ENCODE assay signal across 18 cellular contexts in genomic region chr1:104467590-104467989, GRCh38.
DNase-seq lines count a peak whose midpoint lies in the region; ATAC-seq, FAIRE-seq and TF ChIP-seq lines count a peak whose summit lies in the region.
"Had no signal": no experiment of that assay in that cellular context is flagged by ENCODE, and none has a peak within 500 bp of the region (broad histone marks: within the 10 kb centered on the region; RNA-seq: fewer than 3 reads in every experiment).

No MANE protein-coding gene starts in this region.

- ATAC-seq in GM19463 (IDR thresholded peaks at IDR 0.05; ENCODE audit: unreplicated experiment) (peak; percentile 53), HG03045 (IDR thresholded peaks at IDR 0.05; ENCODE audit: unreplicated experiment) (peak; percentile 57)
- ATAC-seq: activated T-cell treated with anti-CD3 and anti-CD28 coated beads, Interleukin-2, amount 50 U/mL, for 4 hours; gastrocnemius medialis; natural killer cell had no signal

- intact Hi-C loops in colonic mucosa (cut with DNase I), result no loop called here

- DNase-seq in GM13976 (ENCODE audit: low spot score), result peak; percentile 2
- DNase-seq in MV-4-11 (lab: John Stamatoyannopoulos, UW), result peak; percentile 82
- DNase-seq in colonic mucosa, result no peak
- no peak for DNase-seq in GM12892 (ENCODE audit: insufficient read length)
- DNase-seq in GF-D8 (lab: John Stamatoyannopoulos, UW), result no peak
- DNase-seq in NCI-H446 (lab: John Stamatoyannopoulos, UW), result no peak
- DNase-seq: activated T-cell treated with anti-CD3 and anti-CD28 coated beads, Interleukin-2, amount 50 U/mL, for 4 hours; DMS53; effector CD4-positive, alpha-beta T cell; gastrocnemius medialis; kidney; natural killer cell; NCI-H226; SHP77; thyroid gland had no signal

- no peak overlapping the region for H3K9ac ChIP-seq in colonic mucosa (ENCODE audit: low read depth in 2 of 2, low read length in 2 of 2)

- H3K27me3 ChIP-seq in colonic mucosa, result no peaks in the 10 kb centered on the region
- H3K27me3 ChIP-seq: ascending aorta, gastrocnemius medialis, thyroid gland had no signal

- H3K9me3 ChIP-seq in colonic mucosa, result no peaks in the 10 kb centered on the region
- H3K9me3 ChIP-seq: ascending aorta, gastrocnemius medialis, thyroid gland had no signal

- FAIRE-seq in GM12892 (lab: Jason Lieb, UNC), result no peak
- FAIRE-seq: kidney had no signal

- in situ Hi-C loops in GM13976 (cut with MboI; ENCODE audit: low sequenced_read_pairs, unreplicated experiment), result no loop called here

- H3K4me3 ChIP-seq in colonic mucosa, result no peak overlapping the region
- H3K4me3 ChIP-seq: ascending aorta, gastrocnemius medialis, thyroid gland had no signal

- no peak overlapping the region for H3K27ac ChIP-seq in colonic mucosa
- H3K27ac ChIP-seq: ascending aorta, gastrocnemius medialis, thyroid gland had no signal

- no peaks in the 10 kb centered on the region for H3K4me1 ChIP-seq in colonic mucosa
- H3K4me1 ChIP-seq: ascending aorta, gastrocnemius medialis, thyroid gland had no signal

- no peaks in the 10 kb centered on the region for H3K36me3 ChIP-seq in colonic mucosa
- H3K36me3 ChIP-seq: ascending aorta, gastrocnemius medialis, thyroid gland had no signal

- TF ChIP-seq CTCF in GM13976 (IDR thresholded peaks at IDR 0.05; ENCODE audit: borderline replicate concordance, control extremely low read depth, extremely low read depth, insufficient read depth, missing control alignments), result no peak
- TF ChIP-seq CTCF in colonic mucosa (IDR thresholded peaks at IDR 0.05), result no peak

- TF ChIP-seq POLR2A in GM12892 (IDR thresholded peaks at IDR 0.05; ENCODE audit: low read depth, low read length), result no peak

Comparison
In these comparisons a context has a peak if more than half of its experiments do, and no peak if none do; other contexts are left out.
1. DNase-seq: peak in GM13976 (single experiment) and MV-4-11 (single experiment); none in colonic mucosa (single experiment), GM12892 (single experiment), GF-D8 (single experiment) and NCI-H446 (0 of 2).